ENCODE assay signal across 8 cellular contexts in genomic region chr11:87037450-87038234, GRCh38. TPM values are rescaled to one million over a fixed set of nuclear protein-coding genes. Genes with fewer than 3 reads are reported as not detected.
DNase-seq lines count a peak whose midpoint lies in the region; ATAC-seq, FAIRE-seq and TF ChIP-seq lines count a peak whose summit lies in the region.

TMEM135 (plus strand) TSS chr11:87037934; CDS start chr11:87038046, 112 bp downstream.

- DNase-seq in AG08396 (ENCODE audit: low spot score) (peak; percentile 98), NCI-H2227 treated with DMSO at 0.1 percent for 48 hours (lab: John Stamatoyannopoulos, UW) (peak; percentile 80), mammary epithelial cell (peak; percentile 92), iPS-NIHi11 (ENCODE audit: low spot score) (peak; percentile 98), small intestine (peak; percentile 97)

- peak within 1 kb of the TSS; percentile 82 for H3K4me2 ChIP-seq in mammary epithelial cell (ENCODE audit: insufficient read depth, low read depth, low read length)

- intact Hi-C loops in mammary epithelial cell (cut with micrococcal nuclease), result loop anchor here (5.0 kb wide), 1 partner anchor 40 kb away; no protein-coding TSS in a partner anchor

- H3K4me3 ChIP-seq in WI38 (ENCODE audit: low read depth, low read length), result peak within 1 kb of the TSS; percentile 96
- H3K4me3 ChIP-seq in mammary epithelial cell (replicated peaks in 1 of 3; ENCODE audit: insufficient read depth in 1 of 3, low read depth in 2 of 3, low read length in 3 of 3), result peak within 1 kb of the TSS; percentile 75 to 91 (median 85)
- peak within 1 kb of the TSS; percentile 59 to 71 for H3K4me3 ChIP-seq in small intestine (ENCODE audit: low read depth in 1 of 2, low read length in 2 of 2)

- H3K4me1 ChIP-seq in mammary epithelial cell (ENCODE audit: insufficient read depth, low read length) (peaks cover 14% of the 10 kb centered on the region), small intestine (ENCODE audit: control insufficient read depth in 2 of 2, insufficient read depth in 1 of 2, low read depth in 1 of 2, low read length in 1 of 2) (no peaks in the 10 kb centered on the region)

- CTCF ChIA-PET in mammary epithelial cell (lab: Charles Lee; ENCODE audit: low non-redundant PET), result no interaction called here

- WGBS in mammary epithelial cell (ENCODE audit: low coverage, missing lambda C conversion rate), result 1% methylated on average over 16 of the region's 66 CpGs
- WGBS in small intestine, 3 donors, result 0 to 1% (median 0%) methylated on average over 54 to 66 of the region's 66 CpGs

- peaks cover 48% of the 10 kb centered on the region for H3K79me2 ChIP-seq in mammary epithelial cell (ENCODE audit: insufficient read depth, low read length)

- H4K20me1 ChIP-seq in mammary epithelial cell (ENCODE audit: insufficient read depth, low read length), result no peaks in the 10 kb centered on the region

- no peaks in the 10 kb centered on the region for H3K36me3 ChIP-seq in mammary epithelial cell (ENCODE audit: insufficient read depth, low read length)
- peaks cover 0 to 2% of the 10 kb centered on the region in 2 donors for H3K36me3 ChIP-seq in small intestine (ENCODE audit: control insufficient read depth in 2 of 2, insufficient read depth in 2 of 2, low read length in 2 of 2)

- H3K9ac ChIP-seq in mammary epithelial cell (ENCODE audit: insufficient read depth, low read length), result peak within 1 kb of the TSS; percentile 75

- dilution Hi-C loops in mammary epithelial cell (cut with HindIII; ENCODE audit: low sequenced_read_pairs), result no loop called here

- H3K27ac ChIP-seq in mammary epithelial cell (ENCODE audit: insufficient read depth, low read depth, low read length) (peak within 1 kb of the TSS; percentile 65), small intestine (ENCODE audit: low read depth in 1 of 2, low read length in 1 of 2) (peak within 1 kb of the TSS; percentile 81 to 86)

- H2AFZ ChIP-seq in mammary epithelial cell (ENCODE audit: low read depth, low read length), result peak within 1 kb of the TSS; percentile 97

- no TSS peak for BruUV-seq in mammary epithelial cell (replicated peaks; lab: Mats Ljungman, UMichigan)

- FAIRE-seq in small intestine (lab: Jason Lieb, UNC), result no peak

- peak; percentile 99 for ATAC-seq in HG03175 (IDR thresholded peaks at IDR 0.05; ENCODE audit: unreplicated experiment)

- no peak for TF ChIP-seq CTCF in WI38 (IDR thresholded peaks at IDR 0.05; ENCODE audit: low read depth, low read length)
- TF ChIP-seq CTCF in mammary epithelial cell (conservative IDR thresholded peaks at IDR 0.05 in 1 of 2, IDR thresholded peaks at IDR 0.05 in 1 of 2; ENCODE audit: extremely low read depth in 1 of 2, insufficient read depth in 1 of 2, low read depth in 1 of 2, low read length in 2 of 2), result peak in 1 of 2 donors; percentile 18

- H3K27me3 ChIP-seq in mammary epithelial cell (ENCODE audit: insufficient read depth, low read length), result no peaks in the 10 kb centered on the region
- H3K27me3 ChIP-seq in small intestine (ENCODE audit: control insufficient read depth in 2 of 2, insufficient read depth in 2 of 2, low read length in 2 of 2), result no peaks in the 10 kb centered on the region

- H3K9me3 ChIP-seq in mammary epithelial cell (replicated peaks; ENCODE audit: insufficient read depth, low read length) (no peaks in the 10 kb centered on the region), small intestine (ENCODE audit: control insufficient read depth, low read depth) (no peaks in the 10 kb centered on the region)

- in situ Hi-C loops in GM18951 (cut with MboI; ENCODE audit: low sequenced_read_pairs, unreplicated experiment), result no loop called here
- in situ Hi-C loops in mammary epithelial cell (cut with MboI; ENCODE audit: low sequenced_read_pairs in 2 of 2), result no loop called here

- TF ChIP-seq POLR2A in GM18951 (IDR thresholded peaks at IDR 0.05; ENCODE audit: extremely low read depth, insufficient read depth, insufficient read length), result peak; percentile 87

RNA-seq across cellular contexts. Expression of gene TMEM135, which starts in this region (rescaled TPM):
- total RNA-seq in mammary epithelial cell, result 10 to 100 TPM; 30.8 to 37.3 TPM
- 24.4 TPM for polyA plus RNA-seq in mammary epithelial cell
- 47.2 TPM for polyA minus RNA-seq in mammary epithelial cell
- polyA plus RNA-seq in small intestine, result 10 to 100 TPM; 11.3 to 16.3 (median 11.9) TPM

Comparison
In these comparisons a context has a peak if more than half of its experiments do, and no peak if none do; other contexts are left out.
1. Peak in every context shown above with its lines: DNase-seq, ATAC-seq, H3K4me3 ChIP-seq and H3K27ac ChIP-seq.